Comparison of ENCODE assay signal across 1 cellular context in the genomic region with DNA sequence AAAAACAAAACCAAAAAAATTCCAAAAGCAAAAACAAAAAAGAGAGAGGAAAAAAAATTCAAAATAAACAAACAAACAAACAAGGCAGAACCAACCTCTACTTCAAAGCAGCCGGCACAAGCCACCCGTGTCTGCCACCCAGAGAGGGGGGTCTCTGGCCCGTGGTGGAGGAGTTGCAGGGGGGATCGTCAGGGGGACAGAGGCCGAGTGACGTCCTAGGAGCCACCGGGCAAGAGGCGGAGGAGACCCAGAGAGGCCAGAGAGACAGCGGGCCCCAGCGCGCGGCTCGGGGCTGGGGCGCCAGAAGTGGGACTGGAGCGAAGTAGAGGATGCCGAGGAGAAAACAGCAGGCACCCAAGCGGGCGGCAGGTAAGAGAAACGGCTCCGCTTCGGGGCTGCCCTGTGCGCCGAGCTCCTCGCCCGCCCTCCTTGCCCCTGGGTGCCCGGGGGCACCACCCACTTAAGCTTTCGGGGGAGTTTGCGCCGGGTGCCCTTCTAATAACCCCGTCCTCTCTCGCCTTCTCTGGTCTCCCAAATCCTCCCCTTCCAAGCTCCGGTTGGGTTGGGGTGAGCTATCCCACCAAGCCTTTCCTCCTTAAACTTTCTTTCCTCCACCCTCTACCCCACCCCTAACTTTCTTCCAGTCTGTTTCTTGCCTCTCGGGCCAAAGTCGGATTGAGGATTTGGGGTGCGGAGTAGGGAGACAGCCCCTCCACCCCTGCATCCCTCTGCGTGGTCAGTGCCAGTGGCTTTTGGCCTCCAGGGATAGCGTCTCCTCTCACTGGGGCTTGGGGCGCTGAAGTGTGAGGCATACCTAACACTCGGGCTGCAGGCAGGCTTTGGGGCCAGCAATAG.
TF ChIP-seq lines count a peak whose summit lies in the region.

No MANE protein-coding gene starts in this region.

TF ChIP-seq in GM23338, 12 proteins besides CTCF, POLR2A, EP300 and RAD21 (continued from another document):
- no peak for TF ChIP-seq ZNF462 (CRISPR knock-in tag; IDR thresholded peaks at IDR 0.05)
- TF ChIP-seq EZH2phosphoT487 (IDR thresholded peaks at IDR 0.05; ENCODE audit: unreplicated experiment) = no peak
- no peak for TF ChIP-seq ETS1 (IDR thresholded peaks at IDR 0.05)
- TF ChIP-seq ZNF114 (CRISPR knock-in tag; IDR thresholded peaks at IDR 0.05) = no peak
- no peak for TF ChIP-seq JUNB (IDR thresholded peaks at IDR 0.05; ENCODE audit: unreplicated experiment)
- TF ChIP-seq REST (IDR thresholded peaks at IDR 0.05; ENCODE audit: unreplicated experiment) = no peak
- TF ChIP-seq EZH2 (IDR thresholded peaks at IDR 0.05; ENCODE audit: low read depth, unreplicated experiment) = no peak
- no peak for TF ChIP-seq POLR2AphosphoS5 (IDR thresholded peaks at IDR 0.05; ENCODE audit: low read depth)
- no peak for TF ChIP-seq ZNF331 (CRISPR knock-in tag; IDR thresholded peaks at IDR 0.05; ENCODE audit: low read depth)
